Comparison of ENCODE assay signal across 20 cellular contexts in the genomic region with DNA sequence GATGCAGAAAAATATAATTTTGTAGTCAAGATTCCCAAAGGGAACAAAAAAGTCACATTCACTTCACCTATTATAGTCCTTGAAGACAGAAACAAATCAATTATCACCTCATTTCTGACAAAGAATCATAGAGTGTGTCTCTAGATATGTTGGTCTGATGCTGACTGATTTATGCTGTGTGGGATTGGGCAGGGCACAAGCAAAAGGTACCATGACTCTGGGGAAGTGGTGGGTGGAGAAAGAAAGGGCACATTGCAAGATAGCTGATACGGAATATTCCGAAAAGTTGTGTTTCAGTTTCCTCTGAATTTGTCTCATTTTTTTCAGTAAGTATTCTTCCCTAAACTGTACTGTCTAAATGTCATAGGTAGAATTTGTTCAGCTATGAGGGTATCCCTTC.
"Had no signal": no experiment of that assay in that cellular context is flagged by ENCODE, and none has a peak within 500 bp of the region (broad histone marks: within the 10 kb centered on the region; RNA-seq: fewer than 3 reads in every experiment).

No MANE protein-coding gene starts in this region.

- H3K27ac Mint-ChIP-seq: activated naive CD8-positive, alpha-beta T cell; effector memory CD8-positive, alpha-beta T cell; immature natural killer cell; nephron progenitor cell had no signal

- H3K4me1 Mint-ChIP-seq: central memory CD8-positive, alpha-beta T cell had no signal

- DNase-seq: activated CD4-positive, alpha-beta T cell treated with anti-CD3 and anti-CD28 coated beads, Interleukin-2, amount 50 U/mL, for 48 hours; activated effector memory CD4-positive, alpha-beta T cell treated with anti-CD3 and anti-CD28 coated beads, Interleukin-2, amount 50 U/mL, for 16 hours; activated T-cell treated with anti-CD3 and anti-CD28 coated beads, Interleukin-2, amount 50 U/mL, for 4 hours; amniotic stem cell; dorsolateral prefrontal cortex; effector memory CD8-positive, alpha-beta T cell; foreskin melanocyte; immature natural killer cell; lower lobe of right lung; mesendoderm; mucosa of descending colon; nephron progenitor cell; nucleus accumbens; right cardiac atrium; SK-N-SH; transverse colon had no signal

- ATAC-seq: effector memory CD8-positive, alpha-beta T cell; esophagus mucosa; left lobe of liver; lower lobe of right lung; mucosa of descending colon; right cardiac atrium had no signal

- H3K4me3 Mint-ChIP-seq: activated naive CD8-positive, alpha-beta T cell; activated T-cell treated with anti-CD3 and anti-CD28 coated beads, Interleukin-2, amount 50 U/mL, for 4 hours; central memory CD8-positive, alpha-beta T cell; effector memory CD8-positive, alpha-beta T cell; immature natural killer cell; nephron progenitor cell had no signal

- H3K36me3 Mint-ChIP-seq: immature natural killer cell had no signal

- H3K9me3 Mint-ChIP-seq: activated T-cell treated with anti-CD3 and anti-CD28 coated beads, Interleukin-2, amount 50 U/mL, for 4 hours; central memory CD8-positive, alpha-beta T cell; effector memory CD8-positive, alpha-beta T cell; immature natural killer cell; nephron progenitor cell had no signal
